ENCODE assay signal across 21 cellular contexts in the genomic region with DNA sequence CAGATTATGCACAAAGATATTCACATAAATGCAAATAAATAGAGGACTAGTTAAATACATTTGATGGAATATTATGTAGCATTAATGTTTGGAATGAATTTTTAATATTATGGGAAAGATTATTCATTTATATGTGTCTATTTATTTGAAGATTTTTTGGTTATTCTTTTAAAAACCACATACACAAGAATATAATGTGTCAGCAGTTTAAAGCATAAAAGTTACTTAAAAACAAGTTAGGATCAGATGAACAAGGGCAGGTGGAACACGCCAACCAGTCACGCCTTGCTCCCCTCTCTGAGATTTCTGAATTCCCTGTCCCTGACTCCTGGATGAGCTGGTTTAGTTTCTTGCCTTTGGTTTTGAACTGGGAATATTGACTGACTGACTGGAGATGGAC.
"Had no signal": no experiment of that assay in that cellular context is flagged by ENCODE, and none has a peak within 500 bp of the region (broad histone marks: within the 10 kb centered on the region; RNA-seq: fewer than 3 reads in every experiment).

No MANE protein-coding gene starts in this region.

- H3K4me1 ChIP-seq: SJSA1 had no signal

- DNase-seq: Kasumi-1, KG1, MM.1S, NCI-H1092 treated with DMSO at 0.1 percent for 48 hours, NCI-H1436, NCI-H187, NCI-H2029, NCI-H2081 treated with DMSO at 0.1 percent for 48 hours, NCI-H2171, NCI-H226, NCI-H446, NCI-H510A, NCI-H524 treated with DMSO at 0.1 percent for 48 hours, NCI-H69, NCI-H774, Right ventricle myocardium superior, RPMI8226, SIG-M5 had no signal

- H3K36me3 ChIP-seq: SJSA1 had no signal

- H3K27ac ChIP-seq: SJSA1, SK-N-MC had no signal

- H3K27me3 ChIP-seq: SJSA1 had no signal

- FAIRE-seq: RCC 7860 had no signal

- H3K4me3 ChIP-seq: SJSA1, SK-N-MC had no signal
